Comparison of ENCODE assay signal across 11 cellular contexts in genomic region chr1:193355179-193355578, GRCh38.
A peak's percentile ranks its signal among the peaks of the same experiment; 100 is the strongest.
DNase-seq lines count a peak whose midpoint lies in the region; ATAC-seq, FAIRE-seq and TF ChIP-seq lines count a peak whose summit lies in the region.
"Had no signal": no experiment of that assay in that cellular context is flagged by ENCODE, and none has a peak within 500 bp of the region (broad histone marks: within the 10 kb centered on the region; RNA-seq: fewer than 3 reads in every experiment).

No MANE protein-coding gene starts in this region.

- peak overlapping the region; percentile 44 to 70; a peak in 5 of 6 replicates for H3K27ac ChIP-seq in A549
- no peak overlapping the region for H3K27ac ChIP-seq in SK-N-MC

- peaks cover 17% of the 10 kb centered on the region for H3K4me1 ChIP-seq in A549

- H3K4me3 ChIP-seq in A549 (no peak overlapping the region; the same call in 2 of the 3 replicates), SK-N-MC (peak overlapping the region; percentile 11; the same call in 1 of the 2 replicates), fibroblast of villous mesenchyme (ENCODE audit: low read depth, low read length) (no peak overlapping the region)

- TF ChIP-seq POLR2A in A549 (IDR thresholded peaks at IDR 0.05; ENCODE audit: low read length), result no peak

- H3K9ac ChIP-seq in SK-N-MC (ENCODE audit: insufficient read length), result no peak overlapping the region

- TF ChIP-seq CTCF in A549 (IDR thresholded peaks at IDR 0.05) (no peak), fibroblast of villous mesenchyme (IDR thresholded peaks at IDR 0.05; ENCODE audit: insufficient read depth, low read depth, low read length) (no peak)

- peak; percentile 78 for FAIRE-seq in A549 (lab: Jason Lieb, UNC)

- CTCF ChIA-PET in A549 (lab: Yijun Ruan, JAX), result no interaction called here

- DNase-seq in A549 (ENCODE audit: low read depth in 1 of 2, low spot score in 1 of 2) (peak; percentile 17 to 75), HuH-7 (ENCODE audit: low spot score) (peak; percentile 43), SK-N-MC (ENCODE audit: low read depth, low spot score) (no peak), fibroblast of villous mesenchyme (ENCODE audit: low read depth) (peak; percentile 45), NCI-H2029 (lab: John Stamatoyannopoulos, UW) (no peak), NCI-H2196 treated with DMSO at 0.1 percent for 48 hours (lab: John Stamatoyannopoulos, UW; ENCODE audit: unreplicated experiment) (no peak)
- no peak for DNase-seq in stimulated activated CD4-positive, alpha-beta T cell treated with anti-CD3 and anti-CD28 coated beads, Interleukin-4, amount 100 ng/mL, for 4 hours
- DNase-seq: GOT3; NCI-H524; stimulated activated CD4-positive, alpha-beta T cell treated with anti-CD3 and anti-CD28 coated beads, Interleukin-4, amount 100 ng/mL, for 1 hour had no signal

- TF ChIP-seq EP300 in A549 (IDR thresholded peaks at IDR 0.05), result no peak

- no peak for TF ChIP-seq RAD21 in A549 (conservative IDR thresholded peaks at IDR 0.05 in 1 of 2, IDR thresholded peaks at IDR 0.05 in 1 of 2)

- ATAC-seq in A549, result peak; percentile 68 to 83
- no peak for ATAC-seq in GM19351 (IDR thresholded peaks at IDR 0.05; ENCODE audit: unreplicated experiment)

- H3K36me3 ChIP-seq in SK-N-MC (ENCODE audit: insufficient read depth, low read length), result no peaks in the 10 kb centered on the region

- WGBS in A549 (ENCODE audit: missing lambda C conversion rate), result 5% methylated on average over 2 of the region's 2 CpGs

- POLR2A ChIA-PET in A549 (lab: Yijun Ruan, JAX), result no interaction called here

- peak overlapping the region; percentile 56 for H3K4me2 ChIP-seq in A549

- H3K9me3 ChIP-seq in A549, result no peaks in the 10 kb centered on the region
- H3K9me3 ChIP-seq in SK-N-MC (ENCODE audit: low read depth, low read length), result no peaks in the 10 kb centered on the region

TF ChIP-seq in A549, 52 proteins besides CTCF, POLR2A, EP300 and RAD21:
- TF ChIP-seq BCL3 (IDR thresholded peaks at IDR 0.05) (0 out of 3 replicates have a peak, but pooled peaks have one; percentile 43), MAX (IDR thresholded peaks at IDR 0.05) (0 out of 2 replicates have a peak, but pooled peaks have one; percentile 18), HOXB13 (CRISPR knock-in tag; IDR thresholded peaks at IDR 0.05; ENCODE audit: low read depth) (no peak), ZSCAN20 (CRISPR knock-in tag; IDR thresholded peaks at IDR 0.05) (no peak), FOSL2 (IDR thresholded peaks at IDR 0.05) (peak; percentile 86), FOSL2 (CRISPR knock-in tag; IDR thresholded peaks at IDR 0.05) (peak; percentile 97), HOXA7 (CRISPR knock-in tag; IDR thresholded peaks at IDR 0.05) (no peak), ESRRA (IDR thresholded peaks at IDR 0.05; ENCODE audit: borderline replicate concordance, low read length) (peak; percentile 32; the same call in 1 of the 2 replicates), HES2 (IDR thresholded peaks at IDR 0.05) (peak; percentile 32; the same call in 1 of the 2 replicates), BHLHE40 (IDR thresholded peaks at IDR 0.05; ENCODE audit: low read depth, low read length) (no peak), CEBPB (IDR thresholded peaks at IDR 0.05) (peak; percentile 87 to 97), GATA3 (IDR thresholded peaks at IDR 0.05; ENCODE audit: borderline replicate concordance) (peak; percentile 64), JUN (IDR thresholded peaks at IDR 0.05) (no peak), FOXS1 (CRISPR knock-in tag; IDR thresholded peaks at IDR 0.05) (no peak), SMC3 (IDR thresholded peaks at IDR 0.05) (0 out of 3 replicates have a peak, but pooled peaks have one; percentile 5), JUNB (IDR thresholded peaks at IDR 0.05) (peak; percentile 81), RFX5 (IDR thresholded peaks at IDR 0.05) (no peak)
TF ChIP-seq in A549: peak in this region for 9.

Comparison
In these comparisons a context has a peak if more than half of its experiments do, and no peak if none do; other contexts are left out.
1. DNase-seq: peak in A549 (2 of 2), HuH-7 (single experiment) and fibroblast of villous mesenchyme (single experiment); none in SK-N-MC (single experiment), NCI-H2029 (single experiment), stimulated activated CD4-positive, alpha-beta T cell treated with anti-CD3 and anti-CD28 coated beads, Interleukin-4, amount 100 ng/mL, for 4 hours (0 of 2) and NCI-H2196 treated with DMSO at 0.1 percent for 48 hours (single experiment).